8 cellular contexts compared by ENCODE assay signal in the genomic region with DNA sequence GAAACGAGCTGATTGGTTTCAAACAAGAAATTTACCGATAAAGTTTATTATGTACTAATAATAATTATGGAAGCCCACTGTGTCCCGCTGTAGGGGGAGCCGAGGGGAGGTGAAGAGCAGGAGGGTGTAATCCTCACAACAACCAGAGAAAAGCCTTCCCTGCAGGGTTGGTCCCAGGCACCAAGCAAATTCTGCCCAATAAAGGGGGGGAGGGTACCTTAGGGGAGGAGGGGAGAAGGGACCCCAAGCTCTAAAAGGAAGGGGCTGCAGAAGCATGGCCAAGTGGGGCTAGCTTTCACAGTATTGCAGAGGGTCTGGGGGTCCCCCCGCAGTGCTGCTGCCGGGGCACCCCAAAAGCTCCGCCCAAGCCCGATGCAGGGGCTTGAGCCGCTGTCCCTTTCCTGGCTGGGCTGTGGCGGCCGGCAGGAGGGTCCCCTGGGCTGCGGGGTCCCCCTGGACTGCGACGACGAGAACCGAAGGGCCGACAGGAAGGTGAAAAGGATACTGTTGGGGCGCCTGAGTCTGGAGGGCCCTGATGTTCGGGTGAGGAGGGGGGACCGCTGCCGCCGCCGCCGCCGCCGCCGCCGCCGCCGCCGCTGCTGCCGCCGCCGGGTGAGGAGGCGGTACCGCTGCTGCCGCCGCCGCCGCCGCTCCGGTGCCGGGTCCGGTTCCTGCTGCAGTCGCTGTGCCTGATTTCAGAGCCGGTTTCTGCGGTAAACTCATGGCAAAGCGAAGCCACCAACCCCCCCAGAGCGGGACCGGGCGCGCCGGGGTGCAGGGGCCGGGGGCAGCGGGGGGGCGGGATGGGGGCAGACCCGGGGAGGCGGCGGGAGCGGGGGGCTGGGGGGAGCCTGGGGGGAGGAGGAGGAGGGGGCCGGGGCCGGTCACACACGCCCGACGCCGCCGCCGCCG. TPM values are rescaled to one million over a fixed set of nuclear protein-coding genes. Genes with fewer than 3 reads are reported as not detected.
DNase-seq lines count a peak whose midpoint lies in the region; ATAC-seq and TF ChIP-seq lines count a peak whose summit lies in the region.

No MANE protein-coding gene starts in this region.

- H3K27ac ChIP-seq in neutrophil (peak overlapping the region; percentile 97), vagina (peak overlapping the region; percentile 96)

- H3K36me3 ChIP-seq in neutrophil (peaks cover 4% of the 10 kb centered on the region), vagina (no peaks in the 10 kb centered on the region)

- intact Hi-C loops in vagina (cut with DNase I), result no loop called here

- peak overlapping the region; percentile 81 for H3K4me3 Mint-ChIP-seq in activated T-helper 17 cell treated with anti-CD3 and anti-CD28 coated beads, Interleukin-2, amount 50 U/mL, for 72 hours

- H3K4me1 ChIP-seq in neutrophil (ENCODE audit: control insufficient read depth in 1 of 2, insufficient read depth in 1 of 2, low read depth in 1 of 2, low read length in 1 of 2) (peaks cover 32 to 38% of the 10 kb centered on the region in 2 experiments), vagina (peaks cover 31% of the 10 kb centered on the region)

- no peaks in the 10 kb centered on the region for H3K27me3 Mint-ChIP-seq in activated T-helper 17 cell treated with anti-CD3 and anti-CD28 coated beads, Interleukin-2, amount 50 U/mL, for 72 hours

- DNase-seq in NCI-H748 treated with DMSO at 0.1 percent for 48 hours (lab: John Stamatoyannopoulos, UW) (peak; percentile 19), foreskin fibroblast (peak in 1 of 2 donors; percentile 51), vagina (ENCODE audit: extremely low spot score in 2 of 2) (no peak)

- H3K27me3 ChIP-seq in neutrophil, result no peaks in the 10 kb centered on the region
- H3K27me3 ChIP-seq in vagina, result no peaks in the 10 kb centered on the region

- peaks cover 19% of the 10 kb centered on the region for H3K4me1 Mint-ChIP-seq in activated T-helper 17 cell treated with anti-CD3 and anti-CD28 coated beads, Interleukin-2, amount 50 U/mL, for 72 hours

- peak overlapping the region; percentile 95 for H3K4me3 ChIP-seq in GM08714 (ENCODE audit: low read length)
- peak overlapping the region; percentile 83 to 94 for H3K4me3 ChIP-seq in foreskin fibroblast (ENCODE audit: low read depth in 1 of 2, low read length in 2 of 2)
- peak overlapping the region; percentile 93 to 99 for H3K4me3 ChIP-seq in neutrophil (ENCODE audit: low read depth in 1 of 2, low read length in 1 of 2)
- H3K4me3 ChIP-seq in vagina, result peak overlapping the region; percentile 88

- H3K9me3 ChIP-seq in neutrophil, result no peaks in the 10 kb centered on the region
- no peaks in the 10 kb centered on the region for H3K9me3 ChIP-seq in vagina

- TF ChIP-seq CTCF in foreskin fibroblast (IDR thresholded peaks at IDR 0.05; ENCODE audit: low read depth, low read length) (no peak), neutrophil (IDR thresholded peaks at IDR 0.05) (peak; percentile 9), vagina (IDR thresholded peaks at IDR 0.05) (no peak)

- peak; percentile 33 for ATAC-seq in HG02642 (IDR thresholded peaks at IDR 0.05; ENCODE audit: poor library complexity, unreplicated experiment)
- ATAC-seq in activated T-helper 17 cell treated with anti-CD3 and anti-CD28 coated beads, Interleukin-2, amount 50 U/mL, for 72 hours (replicated peaks), result peak; percentile 12
- no peak for ATAC-seq in GM18519 (IDR thresholded peaks at IDR 0.05; ENCODE audit: low FRiP score, unreplicated experiment)

- peaks cover 21% of the 10 kb centered on the region for H3K36me3 Mint-ChIP-seq in activated T-helper 17 cell treated with anti-CD3 and anti-CD28 coated beads, Interleukin-2, amount 50 U/mL, for 72 hours (ENCODE audit: low read depth)

- no peak for TF ChIP-seq POLR2A in vagina (IDR thresholded peaks at IDR 0.05)

- peak overlapping the region; percentile 91 for H3K27ac Mint-ChIP-seq in activated T-helper 17 cell treated with anti-CD3 and anti-CD28 coated beads, Interleukin-2, amount 50 U/mL, for 72 hours

- no peaks in the 10 kb centered on the region for H3K9me3 Mint-ChIP-seq in activated T-helper 17 cell treated with anti-CD3 and anti-CD28 coated beads, Interleukin-2, amount 50 U/mL, for 72 hours

RNA-seq across cellular contexts. Expression of a gene that starts 0.8 kb away (rescaled TPM):
- 10 to 100 TPM; 32.9 to 56.2 TPM for total RNA-seq in activated T-helper 17 cell treated with anti-CD3 and anti-CD28 coated beads, Interleukin-2, amount 50 U/mL, for 72 hours
- total RNA-seq in vagina, result 39.3 TPM
